ENCODE assay signal across 2 cellular contexts in the genomic region with DNA sequence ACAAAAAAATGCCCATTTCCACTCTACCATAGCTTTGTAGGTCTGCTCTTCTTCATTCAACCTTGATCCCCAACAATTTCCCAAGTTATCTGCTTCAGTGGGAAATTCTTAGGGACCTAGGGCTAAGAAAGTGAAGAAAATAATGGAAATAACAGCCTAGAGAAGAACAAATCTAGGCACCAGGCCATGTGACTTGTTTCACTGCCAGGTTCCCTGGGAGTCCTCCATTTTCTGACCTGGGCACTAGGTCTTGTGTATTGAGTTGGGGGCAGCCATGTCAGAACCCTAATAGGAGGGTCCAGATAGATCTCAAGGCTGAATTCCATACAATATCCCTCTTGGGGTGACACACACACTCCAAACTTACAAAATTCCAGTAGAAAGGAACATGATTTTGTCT.
A peak's percentile ranks its signal among the peaks of the same experiment; 100 is the strongest.
TF ChIP-seq lines count a peak whose summit lies in the region.

No MANE protein-coding gene starts in this region.

TF ChIP-seq in HepG2, 621 proteins besides CTCF, POLR2A, EP300 and RAD21:
- TF ChIP-seq ZNF691 (CRISPR knock-in tag; IDR thresholded peaks at IDR 0.05; ENCODE audit: borderline replicate concordance, low read depth) (no peak), ZNF556 (CRISPR knock-in tag; IDR thresholded peaks at IDR 0.05; ENCODE audit: borderline replicate concordance) (no peak), HOXA5 (CRISPR knock-in tag; IDR thresholded peaks at IDR 0.05) (no peak), ZFP82 (CRISPR knock-in tag; IDR thresholded peaks at IDR 0.05; ENCODE audit: borderline replicate concordance) (no peak)

TF ChIP-seq in H1, 55 proteins besides CTCF, POLR2A, EP300 and RAD21:
- no peak for TF ChIP-seq SP4 (IDR thresholded peaks at IDR 0.05; ENCODE audit: low read length)
- peak; percentile 87 for TF ChIP-seq YY1 (IDR thresholded peaks at IDR 0.05; ENCODE audit: low read depth, low read length)
- TF ChIP-seq, protein P1, sequence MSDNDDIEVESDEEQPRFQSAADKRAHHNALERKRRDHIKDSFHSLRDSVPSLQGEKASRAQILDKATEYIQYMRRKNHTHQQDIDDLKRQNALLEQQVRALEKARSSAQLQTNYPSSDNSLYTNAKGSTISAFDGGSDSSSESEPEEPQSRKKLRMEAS (IDR thresholded peaks at IDR 0.05), result 0 out of 2 replicates have a peak, but pooled peaks have one; percentile 15
- peak; percentile 41 for TF ChIP-seq TAF7 (optimal IDR thresholded peaks at IDR 0.05; ENCODE audit: borderline replicate concordance, low read depth, low read length)
